1 cellular context compared by ENCODE assay signal in genomic region chr11:96342971-96343711, GRCh38.
TF ChIP-seq lines count a peak whose summit lies in the region.

Gene MAML2, minus strand, starts transcription at chr11:96343195. Its CDS starts 1,300 bp downstream, at chr11:96341895.

TF ChIP-seq in K562, 482 proteins besides CTCF, POLR2A, EP300 and RAD21 (continued from another document and continues in another):
- TF ChIP-seq, protein P1, sequence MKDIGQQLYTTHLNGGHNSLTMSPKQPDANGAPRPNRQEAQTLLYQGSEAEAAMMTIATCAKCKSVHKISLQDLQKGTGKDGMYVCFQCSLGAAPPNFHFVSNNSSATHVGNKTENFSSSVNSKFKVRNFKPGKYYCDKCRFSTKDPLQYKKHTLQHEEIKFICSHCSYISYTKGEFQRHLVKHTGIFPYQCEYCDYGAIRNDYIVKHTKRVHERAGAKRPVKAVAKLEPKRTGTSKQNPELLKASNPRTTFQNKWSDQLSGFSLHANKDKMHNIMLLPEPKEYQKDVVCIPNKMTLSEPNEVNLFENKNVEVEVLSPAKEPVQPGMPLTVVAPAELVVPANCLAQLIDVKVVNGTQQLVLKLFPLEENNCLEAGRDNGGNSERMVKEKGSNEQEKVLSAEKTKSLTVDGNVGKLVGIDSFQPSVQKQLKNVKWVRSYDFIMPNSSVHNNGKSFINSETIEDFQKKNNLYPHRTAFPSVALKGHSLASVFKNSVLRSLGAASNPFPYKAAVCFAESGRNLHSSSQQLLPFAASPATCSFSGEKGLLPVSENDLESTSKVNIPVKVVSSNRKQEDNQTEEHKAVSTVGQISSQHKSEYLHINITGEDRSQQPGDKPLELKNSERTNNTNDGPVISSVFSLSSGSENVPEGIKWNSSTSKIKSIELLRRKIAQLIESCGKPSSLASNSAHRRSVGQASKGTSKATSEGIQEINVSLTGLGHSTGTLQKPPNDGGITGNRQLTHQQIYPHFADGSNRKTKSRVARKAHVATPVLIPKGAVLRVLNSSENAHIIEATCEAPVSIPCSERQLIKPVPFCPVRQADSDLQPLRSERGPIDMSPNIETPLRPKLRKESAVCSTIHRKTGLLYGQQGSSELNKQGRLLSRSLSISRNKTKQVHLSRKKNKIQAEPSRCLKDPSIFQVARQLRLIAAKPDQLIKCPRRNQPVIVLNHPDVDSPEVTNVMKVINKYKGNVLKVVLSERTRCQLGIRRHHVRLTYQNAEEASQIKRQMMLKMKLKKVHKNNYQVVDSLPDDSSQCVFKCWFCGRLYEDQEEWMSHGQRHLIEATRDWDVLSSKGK (CRISPR knock-in tag; IDR thresholded peaks at IDR 0.05): no peak
- no peak for TF ChIP-seq COPS2 (conservative IDR thresholded peaks at IDR 0.05)
- peak; percentile 48; the same call in 1 of the 2 replicates for TF ChIP-seq CTBP1 (IDR thresholded peaks at IDR 0.05; ENCODE audit: borderline replicate concordance)
- TF ChIP-seq WHSC1 (IDR thresholded peaks at IDR 0.05; ENCODE audit: low read length): no peak
- TF ChIP-seq KDM1A (IDR thresholded peaks at IDR 0.05): no peak
- no peak for TF ChIP-seq PRPF4 (IDR thresholded peaks at IDR 0.05; ENCODE audit: insufficient read depth, low read depth, low read length, poor library complexity, severe bottlenecking)
- TF ChIP-seq, protein P2, sequence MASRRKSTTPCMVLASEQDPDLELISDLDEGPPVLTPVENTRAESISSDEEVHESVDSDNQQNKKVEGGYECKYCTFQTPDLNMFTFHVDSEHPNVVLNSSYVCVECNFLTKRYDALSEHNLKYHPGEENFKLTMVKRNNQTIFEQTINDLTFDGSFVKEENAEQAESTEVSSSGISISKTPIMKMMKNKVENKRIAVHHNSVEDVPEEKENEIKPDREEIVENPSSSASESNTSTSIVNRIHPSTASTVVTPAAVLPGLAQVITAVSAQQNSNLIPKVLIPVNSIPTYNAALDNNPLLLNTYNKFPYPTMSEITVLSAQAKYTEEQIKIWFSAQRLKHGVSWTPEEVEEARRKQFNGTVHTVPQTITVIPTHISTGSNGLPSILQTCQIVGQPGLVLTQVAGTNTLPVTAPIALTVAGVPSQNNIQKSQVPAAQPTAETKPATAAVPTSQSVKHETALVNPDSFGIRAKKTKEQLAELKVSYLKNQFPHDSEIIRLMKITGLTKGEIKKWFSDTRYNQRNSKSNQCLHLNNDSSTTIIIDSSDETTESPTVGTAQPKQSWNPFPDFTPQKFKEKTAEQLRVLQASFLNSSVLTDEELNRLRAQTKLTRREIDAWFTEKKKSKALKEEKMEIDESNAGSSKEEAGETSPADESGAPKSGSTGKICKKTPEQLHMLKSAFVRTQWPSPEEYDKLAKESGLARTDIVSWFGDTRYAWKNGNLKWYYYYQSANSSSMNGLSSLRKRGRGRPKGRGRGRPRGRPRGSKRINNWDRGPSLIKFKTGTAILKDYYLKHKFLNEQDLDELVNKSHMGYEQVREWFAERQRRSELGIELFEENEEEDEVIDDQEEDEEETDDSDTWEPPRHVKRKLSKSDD (conservative IDR thresholded peaks at IDR 0.05; ENCODE audit: low read length): no peak
- TF ChIP-seq ZBTB9 (CRISPR knock-in tag; IDR thresholded peaks at IDR 0.05): no peak
- TF ChIP-seq NR2C2 (CRISPR knock-in tag; IDR thresholded peaks at IDR 0.05): no peak
- TF ChIP-seq NR2C2 (tag; IDR thresholded peaks at IDR 0.05): no peak
- TF ChIP-seq STAT5A (IDR thresholded peaks at IDR 0.05; ENCODE audit: borderline replicate concordance, low read length): no peak; the same call in 1 of the 2 replicates
- no peak for TF ChIP-seq ZNF347 (CRISPR knock-in tag; IDR thresholded peaks at IDR 0.05; ENCODE audit: low read depth)
- TF ChIP-seq, protein P3, sequence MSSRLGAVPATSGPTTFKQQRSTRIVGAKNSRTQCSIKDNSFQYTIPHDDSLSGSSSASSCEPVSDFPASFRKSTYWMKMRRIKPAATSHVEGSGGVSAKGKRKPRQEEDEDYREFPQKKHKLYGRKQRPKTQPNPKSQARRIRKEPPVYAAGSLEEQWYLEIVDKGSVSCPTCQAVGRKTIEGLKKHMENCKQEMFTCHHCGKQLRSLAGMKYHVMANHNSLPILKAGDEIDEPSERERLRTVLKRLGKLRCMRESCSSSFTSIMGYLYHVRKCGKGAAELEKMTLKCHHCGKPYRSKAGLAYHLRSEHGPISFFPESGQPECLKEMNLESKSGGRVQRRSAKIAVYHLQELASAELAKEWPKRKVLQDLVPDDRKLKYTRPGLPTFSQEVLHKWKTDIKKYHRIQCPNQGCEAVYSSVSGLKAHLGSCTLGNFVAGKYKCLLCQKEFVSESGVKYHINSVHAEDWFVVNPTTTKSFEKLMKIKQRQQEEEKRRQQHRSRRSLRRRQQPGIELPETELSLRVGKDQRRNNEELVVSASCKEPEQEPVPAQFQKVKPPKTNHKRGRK (tag; IDR thresholded peaks at IDR 0.05): no peak
- no peak for TF ChIP-seq PCBP2 (IDR thresholded peaks at IDR 0.05; ENCODE audit: low read depth, low read length, poor library complexity, severe bottlenecking)
- no peak for TF ChIP-seq ZNF143 (CRISPR knock-in tag; IDR thresholded peaks at IDR 0.05)
- TF ChIP-seq, protein P4, sequence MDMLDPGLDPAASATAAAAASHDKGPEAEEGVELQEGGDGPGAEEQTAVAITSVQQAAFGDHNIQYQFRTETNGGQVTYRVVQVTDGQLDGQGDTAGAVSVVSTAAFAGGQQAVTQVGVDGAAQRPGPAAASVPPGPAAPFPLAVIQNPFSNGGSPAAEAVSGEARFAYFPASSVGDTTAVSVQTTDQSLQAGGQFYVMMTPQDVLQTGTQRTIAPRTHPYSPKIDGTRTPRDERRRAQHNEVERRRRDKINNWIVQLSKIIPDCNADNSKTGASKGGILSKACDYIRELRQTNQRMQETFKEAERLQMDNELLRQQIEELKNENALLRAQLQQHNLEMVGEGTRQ (CRISPR knock-in tag; IDR thresholded peaks at IDR 0.05): no peak
- TF ChIP-seq RBM39 (optimal IDR thresholded peaks at IDR 0.05; ENCODE audit: low read depth, low read length): peak; percentile 36
- TF ChIP-seq RB1 (IDR thresholded peaks at IDR 0.05; ENCODE audit: low read depth): peak; percentile 52; the same call in 1 of the 2 replicates
- TF ChIP-seq EGR1 (conservative IDR thresholded peaks at IDR 0.05): no peak
- no peak for TF ChIP-seq TSHZ1 (CRISPR knock-in tag; IDR thresholded peaks at IDR 0.05)
- no peak for TF ChIP-seq SOX6 (IDR thresholded peaks at IDR 0.05)
- peak in 1 of 3 experiments; percentile 56 for TF ChIP-seq YY1 (IDR thresholded peaks at IDR 0.05; ENCODE audit: borderline replicate concordance in 1 of 3, control insufficient read depth in 1 of 3, extremely low read depth in 1 of 3, insufficient read depth in 3 of 3, insufficient read length in 1 of 3, insufficient replicate concordance in 2 of 3, low read depth in 1 of 3, low read length in 2 of 3)
- no peak for TF ChIP-seq ZNF696 (CRISPR knock-in tag; conservative IDR thresholded peaks at IDR 0.05)
- TF ChIP-seq NCOA2 (IDR thresholded peaks at IDR 0.05; ENCODE audit: partially characterized antibody in 2 of 2): no peak
- TF ChIP-seq ATF7 (IDR thresholded peaks at IDR 0.05): no peak; the same call in 1 of the 2 replicates
- no peak for TF ChIP-seq NR0B1 (IDR thresholded peaks at IDR 0.05; ENCODE audit: partially characterized antibody)
- TF ChIP-seq SIN3A (IDR thresholded peaks at IDR 0.05; ENCODE audit: borderline replicate concordance in 2 of 2, control insufficient read depth in 1 of 2, low read depth in 2 of 2, low read length in 2 of 2): no peak
- TF ChIP-seq TCFL5 (CRISPR knock-in tag; conservative IDR thresholded peaks at IDR 0.05): no peak
- TF ChIP-seq RBM14 (IDR thresholded peaks at IDR 0.05; ENCODE audit: borderline replicate concordance, insufficient read depth, low read depth, low read length): no peak
- no peak for TF ChIP-seq ZBTB7A (IDR thresholded peaks at IDR 0.05; ENCODE audit: borderline replicate concordance, control insufficient read depth, low read depth, low read length)
- no peak for TF ChIP-seq MAFK (IDR thresholded peaks at IDR 0.05; ENCODE audit: low read length)
- TF ChIP-seq ZNF830 (CRISPR knock-in tag; IDR thresholded peaks at IDR 0.05): no peak
- TF ChIP-seq TRIM25 (IDR thresholded peaks at IDR 0.05; ENCODE audit: borderline replicate concordance): no peak
- TF ChIP-seq LEF1 (IDR thresholded peaks at IDR 0.05): no peak
- TF ChIP-seq SRSF1 (IDR thresholded peaks at IDR 0.05; ENCODE audit: low read depth, low read length): no peak
- no peak for TF ChIP-seq ZNF197 (CRISPR knock-in tag; IDR thresholded peaks at IDR 0.05; ENCODE audit: low read depth)
- no peak for TF ChIP-seq NFE2L1 (tag; IDR thresholded peaks at IDR 0.05; ENCODE audit: borderline replicate concordance, low read depth)
- no peak; the same call in 1 of the 2 replicates for TF ChIP-seq CHD2 (IDR thresholded peaks at IDR 0.05; ENCODE audit: low read depth, low read length)
- TF ChIP-seq SMAD1 (IDR thresholded peaks at IDR 0.05; ENCODE audit: low read depth, low read length, partially characterized antibody): no peak
- no peak for TF ChIP-seq ZNF57 (CRISPR knock-in tag; IDR thresholded peaks at IDR 0.05)
- TF ChIP-seq JUND (IDR thresholded peaks at IDR 0.05; ENCODE audit: borderline replicate concordance, low read depth, low read length): peak; percentile 79
- no peak; the same call in 2 of the 3 replicates for TF ChIP-seq JUND (tag; IDR thresholded peaks at IDR 0.05; ENCODE audit: borderline replicate concordance, low read depth, low read length)
- TF ChIP-seq NEUROD1 (IDR thresholded peaks at IDR 0.05; ENCODE audit: borderline replicate concordance, low read depth, low read length, partially characterized antibody): no peak
- no peak for TF ChIP-seq NELFE (IDR thresholded peaks at IDR 0.05; ENCODE audit: insufficient read depth, insufficient read length)
- TF ChIP-seq, protein P5, sequence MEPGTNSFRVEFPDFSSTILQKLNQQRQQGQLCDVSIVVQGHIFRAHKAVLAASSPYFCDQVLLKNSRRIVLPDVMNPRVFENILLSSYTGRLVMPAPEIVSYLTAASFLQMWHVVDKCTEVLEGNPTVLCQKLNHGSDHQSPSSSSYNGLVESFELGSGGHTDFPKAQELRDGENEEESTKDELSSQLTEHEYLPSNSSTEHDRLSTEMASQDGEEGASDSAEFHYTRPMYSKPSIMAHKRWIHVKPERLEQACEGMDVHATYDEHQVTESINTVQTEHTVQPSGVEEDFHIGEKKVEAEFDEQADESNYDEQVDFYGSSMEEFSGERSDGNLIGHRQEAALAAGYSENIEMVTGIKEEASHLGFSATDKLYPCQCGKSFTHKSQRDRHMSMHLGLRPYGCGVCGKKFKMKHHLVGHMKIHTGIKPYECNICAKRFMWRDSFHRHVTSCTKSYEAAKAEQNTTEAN (CRISPR knock-in tag; IDR thresholded peaks at IDR 0.05): no peak
- no peak for TF ChIP-seq TAF15 (IDR thresholded peaks at IDR 0.05; ENCODE audit: low read depth, low read length)
- no peak for TF ChIP-seq MCM5 (IDR thresholded peaks at IDR 0.05; ENCODE audit: low read depth)
- TF ChIP-seq FOS (IDR thresholded peaks at IDR 0.05; ENCODE audit: extremely low read depth, insufficient read length): no peak
- TF ChIP-seq ZNF274 (IDR thresholded peaks at IDR 0.05; ENCODE audit: borderline replicate concordance, low read depth, low read length): no peak
- TF ChIP-seq SIRT6 (IDR thresholded peaks at IDR 0.05; ENCODE audit: low read depth, low read length): no peak
